ENCODE assay signal across 28 cellular contexts in genomic region chr11:66973956-66974585, GRCh38. TPM values are rescaled to one million over a fixed set of nuclear protein-coding genes. Genes with fewer than 3 reads are reported as not detected.
A peak's percentile ranks its signal among the peaks of the same experiment; 100 is the strongest.
DNase-seq lines count a peak whose midpoint lies in the region; ATAC-seq, FAIRE-seq and TF ChIP-seq lines count a peak whose summit lies in the region.
"Had no signal": no experiment of that assay in that cellular context is flagged by ENCODE, and none has a peak within 500 bp of the region (broad histone marks: within the 10 kb centered on the region; RNA-seq: fewer than 3 reads in every experiment).

No MANE protein-coding gene starts in this region.

- TF ChIP-seq CTCF in HepG2 (CRISPR knock-in tag; IDR thresholded peaks at IDR 0.05) (no peak), right lobe of liver (IDR thresholded peaks at IDR 0.05) (no peak), fibroblast of villous mesenchyme (IDR thresholded peaks at IDR 0.05; ENCODE audit: insufficient read depth, low read depth, low read length) (no peak), coronary artery (IDR thresholded peaks at IDR 0.05) (no peak), upper lobe of left lung (IDR thresholded peaks at IDR 0.05) (no peak)

- no peak overlapping the region for H3K4me2 ChIP-seq in HepG2 (ENCODE audit: low read depth, low read length)
- H3K4me2 ChIP-seq: BLaER1 had no signal

- H3K36me3 ChIP-seq in HepG2 (replicated peaks in 1 of 2; ENCODE audit: control insufficient read depth in 1 of 2, insufficient read depth in 2 of 2, low read length in 2 of 2): no peaks in the 10 kb centered on the region
- H3K36me3 ChIP-seq in right lobe of liver: no peaks in the 10 kb centered on the region
- no peaks in the 10 kb centered on the region for H3K36me3 ChIP-seq in SK-N-MC (ENCODE audit: insufficient read depth, low read length)
- no peaks in the 10 kb centered on the region for H3K36me3 ChIP-seq in upper lobe of left lung
- H3K36me3 ChIP-seq: BLaER1, esophagus muscularis mucosa, pancreas, right atrium auricular region, WERI-Rb-1 had no signal

- no peaks in the 10 kb centered on the region for H3K79me2 ChIP-seq in HepG2 (ENCODE audit: insufficient read depth, low read length)

- ATAC-seq in HepG2 (no peak), right lobe of liver (no peak), upper lobe of left lung (ENCODE audit: low FRiP score in 2 of 2) (no peak), Right ventricle myocardium inferior (no peak), HG02642 (IDR thresholded peaks at IDR 0.05; ENCODE audit: poor library complexity, unreplicated experiment) (no peak)
- ATAC-seq: activated naive CD8-positive, alpha-beta T cell treated with anti-CD3 and anti-CD28 coated beads, Interleukin-2, amount 50 U/mL, for 24 hours; effector memory CD8-positive, alpha-beta T cell; naive thymus-derived CD8-positive, alpha-beta T cell; pancreas had no signal

- H3K27ac ChIP-seq in HepG2 (ENCODE audit: extremely low read length, insufficient read depth, low read length): no peak overlapping the region
- H3K27ac ChIP-seq in right lobe of liver: no peak overlapping the region
- H3K27ac ChIP-seq in SK-N-MC: peak overlapping the region; percentile 70
- no peak overlapping the region for H3K27ac ChIP-seq in coronary artery
- H3K27ac ChIP-seq in upper lobe of left lung: no peak overlapping the region
- H3K27ac ChIP-seq: BLaER1, esophagus muscularis mucosa, pancreas, right atrium auricular region, WERI-Rb-1 had no signal

- H2AFZ ChIP-seq in HepG2 (ENCODE audit: low read length): no peak overlapping the region

- FAIRE-seq in HepG2 (lab: Jason Lieb, UNC): no peak
- FAIRE-seq: A204.1, colon, GM19239, pancreas had no signal

- no TSS peak for BruUV-seq in HepG2 (replicated peaks; lab: Mats Ljungman, UMichigan)

- no peak overlapping the region for H3K4me3 ChIP-seq in HepG2 (replicated peaks in 1 of 3; ENCODE audit: insufficient read depth in 1 of 3, low read depth in 2 of 3, low read length in 3 of 3)
- H3K4me3 ChIP-seq in right lobe of liver: no peak overlapping the region
- H3K4me3 ChIP-seq in SK-N-MC: no peak overlapping the region
- H3K4me3 ChIP-seq in fibroblast of villous mesenchyme (ENCODE audit: low read depth, low read length): no peak overlapping the region
- no peak overlapping the region for H3K4me3 ChIP-seq in coronary artery
- no peak overlapping the region for H3K4me3 ChIP-seq in upper lobe of left lung
- H3K4me3 ChIP-seq: BLaER1, esophagus muscularis mucosa, pancreas, right atrium auricular region had no signal

- TF ChIP-seq EP300 in HepG2 (IDR thresholded peaks at IDR 0.05; ENCODE audit: low read depth in 2 of 2, low read length in 2 of 2): no peak
- TF ChIP-seq EP300 in HepG2 (CRISPR knock-in tag; IDR thresholded peaks at IDR 0.05; ENCODE audit: borderline replicate concordance): no peak
- no peak for TF ChIP-seq EP300 in upper lobe of left lung (IDR thresholded peaks at IDR 0.05)

- peaks cover 10% of the 10 kb centered on the region; the same call in 1 of the 2 replicates for H3K9me3 ChIP-seq in HepG2 (ENCODE audit: low read length)
- H3K9me3 ChIP-seq in right lobe of liver: no peaks in the 10 kb centered on the region
- no peaks in the 10 kb centered on the region for H3K9me3 ChIP-seq in SK-N-MC (ENCODE audit: low read depth, low read length)
- peaks cover 0 to 5% (median 1%) of the 10 kb centered on the region in 4 donors for H3K9me3 ChIP-seq in upper lobe of left lung
- H3K9me3 ChIP-seq: pancreas had no signal

- H3K4me1 ChIP-seq in HepG2 (ENCODE audit: insufficient read depth, low read length): peaks cover 72% of the 10 kb centered on the region
- H3K4me1 ChIP-seq in right lobe of liver: peaks cover 0 to 20% (median 11%) of the 10 kb centered on the region in 4 donors
- peaks cover 3 to 11% (median 7%) of the 10 kb centered on the region in 4 donors for H3K4me1 ChIP-seq in upper lobe of left lung
- H3K4me1 ChIP-seq: pancreas had no signal

- no peaks in the 10 kb centered on the region for H4K20me1 ChIP-seq in HepG2 (ENCODE audit: insufficient read depth, low read length)
- H4K20me1 ChIP-seq: BLaER1 had no signal

- DNase-seq in HepG2 (ENCODE audit: low spot score): no peak
- DNase-seq in right lobe of liver: no peak
- DNase-seq in SK-N-MC (ENCODE audit: low read depth, low spot score): no peak
- peak; percentile 84 for DNase-seq in fibroblast of villous mesenchyme (ENCODE audit: low read depth)
- no peak for DNase-seq in coronary artery (ENCODE audit: low spot score)
- no peak for DNase-seq in upper lobe of left lung
- DNase-seq in Right ventricle myocardium inferior (ENCODE audit: missing footprints): no peak
- DNase-seq: activated CD4-positive, alpha-beta T cell treated with anti-CD3 and anti-CD28 coated beads, Interleukin-2, amount 50 U/mL, for 48 hours; activated naive CD8-positive, alpha-beta T cell treated with anti-CD3 and anti-CD28 coated beads, Interleukin-2, amount 50 U/mL, for 24 hours; Calu3; effector memory CD8-positive, alpha-beta T cell; GOT3; naive thymus-derived CD8-positive, alpha-beta T cell; NCI-H1694 treated with DMSO at 0.1 percent for 48 hours; OCI-M1; pancreas; trophoblast cell; WERI-Rb-1 had no signal

- 14% methylated on average over 6 of the region's 8 CpGs for WGBS in HepG2 (ENCODE audit: low lambda C conversion rate)
- 85% methylated on average over 8 of the region's 8 CpGs for WGBS in right lobe of liver (ENCODE audit: insufficient coverage, low coverage, low lambda C conversion rate, missing lambda C conversion rate)
- 82 to 85% methylated on average over 8 of the region's 8 CpGs for WGBS in upper lobe of left lung, 2 donors

- H3K9ac ChIP-seq in HepG2 (ENCODE audit: insufficient read depth, low read depth, low read length) (no peak overlapping the region), SK-N-MC (ENCODE audit: insufficient read length) (peak overlapping the region; percentile 15)
- H3K9ac ChIP-seq: BLaER1 had no signal

- TF ChIP-seq POLR2A in HepG2 (IDR thresholded peaks at IDR 0.05; ENCODE audit: insufficient read depth in 1 of 2, low read depth in 2 of 2, low read length in 2 of 2) (no peak), right lobe of liver (IDR thresholded peaks at IDR 0.05) (no peak), upper lobe of left lung (IDR thresholded peaks at IDR 0.05) (no peak)

- in situ Hi-C loops in HepG2 (cut with HindIII; ENCODE audit: extremely low pct_ligation_motif_present, low pct_unique_long_range_greater_than_20kb): loop anchor here (10.0 kb wide), 1 partner anchor 129 kb away; the partner anchor contains the start of gene RCE1

- H3K27me3 ChIP-seq in HepG2 (ENCODE audit: control insufficient read depth in 1 of 2, insufficient read depth in 2 of 2, low read length in 2 of 2): no peaks in the 10 kb centered on the region
- H3K27me3 ChIP-seq in right lobe of liver: no peaks in the 10 kb centered on the region
- no peaks in the 10 kb centered on the region for H3K27me3 ChIP-seq in upper lobe of left lung
- H3K27me3 ChIP-seq: BLaER1, pancreas, right atrium auricular region had no signal

- POLR2A ChIA-PET in HepG2 (lab: Yijun Ruan, JAX): interaction anchor here (1.1 kb wide), 1 partner anchor 15 kb away, joined by 5 read pairs; the partner anchor contains the start of gene PC

- no peak for TF ChIP-seq RAD21 in HepG2 (CRISPR knock-in tag; IDR thresholded peaks at IDR 0.05)

- CTCF ChIA-PET in HepG2 (lab: Yijun Ruan, JAX; ENCODE audit: low intra/inter-chr PET ratio, low total read pairs): no interaction called here

- intact Hi-C loops in HepG2 (cut with micrococcal nuclease; ENCODE audit: unreplicated experiment): loop anchor here (2.0 kb wide), 1 partner anchor 71 kb away; no protein-coding TSS in a partner anchor
- intact Hi-C loops in right lobe of liver (cut with DNase I): no loop called here
- intact Hi-C loops in Right ventricle myocardium inferior (cut with DNase I): no loop called here

RNA-seq across cellular contexts. Expression of gene C11orf86, which starts 1.0 kb away (rescaled TPM):
- 0.11 and 0.17 TPM in 2 replicates for total RNA-seq in HepG2 (2016; rRNA removed; fragmentation: Illumina TruSeq; extraction: Trizol)
- not detected in 2 replicates for total RNA-seq in HepG2 (2016; cell fraction: cytosol; rRNA removed; fragmentation: Illumina TruSeq; extraction: Trizol; ENCODE audit: low read depth)
- total RNA-seq in HepG2 (2016; cell fraction: insoluble cytoplasmic fraction; rRNA removed; fragmentation: Illumina TruSeq; extraction: Trizol): 0.09 TPM in 1 of 2 replicates, not detected in the other
- 0.19 TPM in 1 of 2 replicates, not detected in the other for total RNA-seq in HepG2 (2016; cell fraction: membrane; rRNA removed; fragmentation: Illumina TruSeq; extraction: Trizol)
- total RNA-seq in HepG2 (2016; cell fraction: nucleus; rRNA removed; fragmentation: Illumina TruSeq; extraction: Trizol): not detected in 2 replicates
- 0.10 and 0.18 TPM in 2 replicates for polyA plus RNA-seq in HepG2 (2011; rRNA removed)
- 0.11 and 0.18 TPM in 2 replicates for polyA plus RNA-seq in HepG2 (2011; cell fraction: cytosol; rRNA removed)
- polyA plus RNA-seq in HepG2 (2011; cell fraction: nucleus; rRNA removed): 0.16 TPM in 1 of 2 replicates, not detected in the other
- 0.13 and 0.16 TPM in 2 replicates for polyA plus RNA-seq in HepG2 (2012)
- polyA plus RNA-seq in HepG2 (2016; cell fraction: cytosol; fragmentation: Illumina TruSeq; extraction: Trizol; ENCODE audit: low read depth): 0.11 TPM in 1 of 2 replicates, not detected in the other
- polyA plus RNA-seq in HepG2 (2016; cell fraction: insoluble cytoplasmic fraction; fragmentation: Illumina TruSeq; extraction: Trizol; ENCODE audit: low read depth): not detected in 2 replicates
- 0.21 TPM in 1 of 2 replicates, not detected in the other for polyA plus RNA-seq in HepG2 (2016; cell fraction: membrane; fragmentation: Illumina TruSeq; extraction: Trizol; ENCODE audit: low read depth)
- not detected in 2 replicates for polyA plus RNA-seq in HepG2 (2016; cell fraction: nucleus; fragmentation: Illumina TruSeq; extraction: Trizol; ENCODE audit: insufficient read depth, low read depth)
- 15.6 TPM in 1 of 2 replicates, not detected in the other for polyA minus RNA-seq in HepG2 (2011; rRNA and poly(A)+ RNA removed; ENCODE audit: low replicate concordance)
- not detected in 2 replicates for polyA minus RNA-seq in HepG2 (2011; cell fraction: cytosol; rRNA and poly(A)+ RNA removed)
- 0.52 TPM in 1 of 2 replicates, not detected in the other for polyA minus RNA-seq in HepG2 (2011; cell fraction: nucleus; rRNA and poly(A)+ RNA removed)
- not detected for total RNA-seq in right lobe of liver
- not detected in 2 replicates for total RNA-seq in fibroblast of villous mesenchyme
- total RNA-seq in upper lobe of left lung: not detected
- total RNA-seq in Right ventricle myocardium inferior: not detected
- total RNA-seq: Calu3; Daoy; esophagus muscularis mucosa; naive thymus-derived CD8-positive, alpha-beta T cell; right atrium auricular region; SK-MEL-5; T-helper 2 cell treated with Interferon-gamma antibody and Interleukin-4, amounts not matched to agents 100 ng/mL and 5 ng/mL, for 36 hours had no signal
- polyA plus RNA-seq: naive thymus-derived CD8-positive, alpha-beta T cell had no signal

RNA-seq across cellular contexts. Expression of gene PC, which starts 15.9 kb away (rescaled TPM):
- total RNA-seq in HepG2 (2016; rRNA removed; fragmentation: Illumina TruSeq; extraction: Trizol) (32.6 and 39.0 TPM in 2 replicates), right lobe of liver (100 to 1,000 TPM; 265 to 457 (median 317) TPM), fibroblast of villous mesenchyme (11.7 and 12.6 TPM in 2 replicates), upper lobe of left lung (10 to 100 TPM in 4 of 6 donors, 1 to 10 TPM in 2; 5.0 to 49.9 (median 20.9) TPM), Right ventricle myocardium inferior (7.5 TPM)
- 4.6 and 5.9 TPM in 2 replicates for total RNA-seq in HepG2 (2016; cell fraction: cytosol; rRNA removed; fragmentation: Illumina TruSeq; extraction: Trizol; ENCODE audit: low read depth)
- 28.7 and 37.9 TPM in 2 replicates for total RNA-seq in HepG2 (2016; cell fraction: insoluble cytoplasmic fraction; rRNA removed; fragmentation: Illumina TruSeq; extraction: Trizol)
- 11.9 and 12.9 TPM in 2 replicates for total RNA-seq in HepG2 (2016; cell fraction: membrane; rRNA removed; fragmentation: Illumina TruSeq; extraction: Trizol)
- total RNA-seq in HepG2 (2016; cell fraction: nucleus; rRNA removed; fragmentation: Illumina TruSeq; extraction: Trizol): 28.9 and 34.0 TPM in 2 replicates
- polyA plus RNA-seq in HepG2 (2011; rRNA removed): 27.2 and 29.0 TPM in 2 replicates
- 29.7 and 35.1 TPM in 2 replicates for polyA plus RNA-seq in HepG2 (2011; cell fraction: cytosol; rRNA removed)
- polyA plus RNA-seq in HepG2 (2011; cell fraction: nucleus; rRNA removed): 127 and 178 TPM in 2 replicates
- polyA plus RNA-seq in HepG2 (2012): 36.8 and 44.9 TPM in 2 replicates
- polyA plus RNA-seq in HepG2 (2016; cell fraction: cytosol; fragmentation: Illumina TruSeq; extraction: Trizol; ENCODE audit: low read depth): 5.4 and 6.3 TPM in 2 replicates
- polyA plus RNA-seq in HepG2 (2016; cell fraction: insoluble cytoplasmic fraction; fragmentation: Illumina TruSeq; extraction: Trizol; ENCODE audit: low read depth): 32.2 and 39.6 TPM in 2 replicates
- polyA plus RNA-seq in HepG2 (2016; cell fraction: membrane; fragmentation: Illumina TruSeq; extraction: Trizol; ENCODE audit: low read depth): 8.2 and 9.4 TPM in 2 replicates
- 54.7 and 57.4 TPM in 2 replicates for polyA plus RNA-seq in HepG2 (2016; cell fraction: nucleus; fragmentation: Illumina TruSeq; extraction: Trizol; ENCODE audit: insufficient read depth, low read depth)
- 64.1 and 66.8 TPM in 2 replicates for polyA minus RNA-seq in HepG2 (2011; rRNA and poly(A)+ RNA removed; ENCODE audit: low replicate concordance)
- 36.4 and 37.4 TPM in 2 replicates for polyA minus RNA-seq in HepG2 (2011; cell fraction: cytosol; rRNA and poly(A)+ RNA removed)
- polyA minus RNA-seq in HepG2 (2011; cell fraction: nucleus; rRNA and poly(A)+ RNA removed): 29.3 and 32.8 TPM in 2 replicates

RNA-seq across cellular contexts. Expression of gene SYT12, which starts 48.9 kb away (rescaled TPM):
- total RNA-seq in HepG2 (2016; rRNA removed; fragmentation: Illumina TruSeq; extraction: Trizol) (0.02 TPM in 1 of 2 replicates, not detected in the other), right lobe of liver (10 to 100 TPM in 4 of 6 experiments, 1 to 10 TPM in 2; 1.8 to 35.3 (median 14.2) TPM), fibroblast of villous mesenchyme (0.43 and 0.64 TPM in 2 replicates), upper lobe of left lung (under 1 TPM in 3 of 6 donors, not detected in 3; 0.14 to 0.24 (median 0.15) TPM), Right ventricle myocardium inferior (0.32 TPM)
- under 0.01 and 0.09 TPM in 2 replicates for total RNA-seq in HepG2 (2016; cell fraction: cytosol; rRNA removed; fragmentation: Illumina TruSeq; extraction: Trizol; ENCODE audit: low read depth)
- not detected in 2 replicates for total RNA-seq in HepG2 (2016; cell fraction: insoluble cytoplasmic fraction; rRNA removed; fragmentation: Illumina TruSeq; extraction: Trizol)
- total RNA-seq in HepG2 (2016; cell fraction: membrane; rRNA removed; fragmentation: Illumina TruSeq; extraction: Trizol): 0.03 TPM in 1 of 2 replicates, not detected in the other
- not detected in 2 replicates for total RNA-seq in HepG2 (2016; cell fraction: nucleus; rRNA removed; fragmentation: Illumina TruSeq; extraction: Trizol)
- polyA plus RNA-seq in HepG2 (2011; rRNA removed): 0.01 and 0.07 TPM in 2 replicates
- polyA plus RNA-seq in HepG2 (2011; cell fraction: cytosol; rRNA removed): 0.03 TPM in 2 replicates
- polyA plus RNA-seq in HepG2 (2011; cell fraction: nucleus; rRNA removed): 0.05 and 0.10 TPM in 2 replicates
- polyA plus RNA-seq in HepG2 (2012): 0.04 TPM in 2 replicates
- polyA plus RNA-seq in HepG2 (2016; cell fraction: cytosol; fragmentation: Illumina TruSeq; extraction: Trizol; ENCODE audit: low read depth): not detected in 2 replicates
- not detected in 2 replicates for polyA plus RNA-seq in HepG2 (2016; cell fraction: insoluble cytoplasmic fraction; fragmentation: Illumina TruSeq; extraction: Trizol; ENCODE audit: low read depth)
- not detected in 2 replicates for polyA plus RNA-seq in HepG2 (2016; cell fraction: membrane; fragmentation: Illumina TruSeq; extraction: Trizol; ENCODE audit: low read depth)
- not detected in 2 replicates for polyA plus RNA-seq in HepG2 (2016; cell fraction: nucleus; fragmentation: Illumina TruSeq; extraction: Trizol; ENCODE audit: insufficient read depth, low read depth)
- polyA minus RNA-seq in HepG2 (2011; rRNA and poly(A)+ RNA removed; ENCODE audit: low replicate concordance): 0.02 and 20.9 TPM in 2 replicates
- 0.09 TPM in 1 of 2 replicates, not detected in the other for polyA minus RNA-seq in HepG2 (2011; cell fraction: cytosol; rRNA and poly(A)+ RNA removed)
- 0.26 TPM in 1 of 2 replicates, not detected in the other for polyA minus RNA-seq in HepG2 (2011; cell fraction: nucleus; rRNA and poly(A)+ RNA removed)
- total RNA-seq: naive thymus-derived CD8-positive, alpha-beta T cell; SK-MEL-5; T-helper 2 cell treated with Interferon-gamma antibody and Interleukin-4, amounts not matched to agents 100 ng/mL and 5 ng/mL, for 36 hours had no signal
- polyA plus RNA-seq: naive thymus-derived CD8-positive, alpha-beta T cell had no signal
